ENCODE assay signal across 1 cellular context in the genomic region with DNA sequence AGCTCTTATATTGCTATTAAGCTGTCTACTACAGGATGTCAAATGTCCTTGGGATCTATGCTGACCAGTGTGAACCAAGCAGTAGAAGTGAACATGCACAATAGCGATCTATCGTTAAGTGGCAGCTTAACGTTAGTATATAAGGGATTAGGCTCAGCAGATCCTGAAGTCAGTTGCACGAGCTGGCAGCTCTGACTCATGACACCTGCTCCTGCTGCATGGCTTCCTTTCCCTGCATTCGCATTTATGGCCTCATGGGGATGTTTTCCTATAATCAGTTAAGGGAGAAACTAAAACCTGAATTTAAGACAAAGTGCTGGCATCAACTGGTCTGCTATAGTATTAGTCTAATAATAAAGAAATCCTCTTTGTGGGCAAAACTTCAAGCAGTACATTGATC.
TF ChIP-seq lines count a peak whose summit lies in the region.

No MANE protein-coding gene starts in this region.

TF ChIP-seq in endothelial cell of umbilical vein, 7 proteins besides CTCF, POLR2A, EP300 and RAD21:
- TF ChIP-seq POLR2AphosphoS5 (IDR thresholded peaks at IDR 0.05; ENCODE audit: insufficient read depth, low read depth, low read length) = no peak
- TF ChIP-seq, protein P1, sequence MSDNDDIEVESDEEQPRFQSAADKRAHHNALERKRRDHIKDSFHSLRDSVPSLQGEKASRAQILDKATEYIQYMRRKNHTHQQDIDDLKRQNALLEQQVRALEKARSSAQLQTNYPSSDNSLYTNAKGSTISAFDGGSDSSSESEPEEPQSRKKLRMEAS (IDR thresholded peaks at IDR 0.05; ENCODE audit: insufficient read depth, insufficient read length) = no peak
- no peak for TF ChIP-seq EZH2 (IDR thresholded peaks at IDR 0.05; ENCODE audit: borderline replicate concordance, low read depth, low read length, severe bottlenecking)
- TF ChIP-seq FOS (IDR thresholded peaks at IDR 0.05; ENCODE audit: borderline replicate concordance, insufficient read depth, low read length) = no peak
- TF ChIP-seq GATA2 (IDR thresholded peaks at IDR 0.05; ENCODE audit: insufficient read depth, insufficient read length, low read depth, low read length) = no peak
- no peak for TF ChIP-seq MYC (IDR thresholded peaks at IDR 0.05; ENCODE audit: low read depth, low read length)
- TF ChIP-seq JUN (IDR thresholded peaks at IDR 0.05; ENCODE audit: borderline replicate concordance, insufficient read depth, insufficient read length, low read depth) = no peak
